Comparison of ENCODE assay signal across 9 cellular contexts in genomic region chr3:143433787-143434378, GRCh38.
DNase-seq lines count a peak whose midpoint lies in the region; ATAC-seq and TF ChIP-seq lines count a peak whose summit lies in the region.
"Had no signal": no experiment of that assay in that cellular context is flagged by ENCODE, and none has a peak within 500 bp of the region (broad histone marks: within the 10 kb centered on the region; RNA-seq: fewer than 3 reads in every experiment).

No MANE protein-coding gene starts in this region.

- BruUV-seq in MCF 10A (replicated peaks; lab: Mats Ljungman, UMichigan): no TSS peak

- no peak overlapping the region for H3K4me3 Mint-ChIP-seq in MCF 10A (ENCODE audit: unreplicated experiment)
- no peak overlapping the region for H3K4me3 Mint-ChIP-seq in effector memory CD8-positive, alpha-beta T cell

- H3K27me3 ChIP-seq in breast epithelium: no peaks in the 10 kb centered on the region

- H3K4me1 Mint-ChIP-seq in MCF 10A (ENCODE audit: insufficient read depth, unreplicated experiment): peaks cover 11% of the 10 kb centered on the region
- H3K4me1 Mint-ChIP-seq in effector memory CD8-positive, alpha-beta T cell (ENCODE audit: low read depth in 2 of 2): no peaks in the 10 kb centered on the region

- no peaks in the 10 kb centered on the region for H3K36me3 Mint-ChIP-seq in MCF 10A (ENCODE audit: insufficient read depth, unreplicated experiment)
- peaks cover 9% of the 10 kb centered on the region for H3K36me3 Mint-ChIP-seq in effector memory CD8-positive, alpha-beta T cell (ENCODE audit: insufficient read depth)

- ATAC-seq in effector memory CD8-positive, alpha-beta T cell (replicated peaks): no peak
- ATAC-seq in GM19452 (IDR thresholded peaks at IDR 0.05; ENCODE audit: unreplicated experiment): no peak

- TF ChIP-seq CTCF in MCF 10A (IDR thresholded peaks at IDR 0.05; ENCODE audit: unreplicated experiment) (peak; percentile 30), breast epithelium (IDR thresholded peaks at IDR 0.05) (no peak), epithelial cell of proximal tubule (conservative IDR thresholded peaks at IDR 0.05; ENCODE audit: low read depth, low read length) (peak; percentile 70)

- no peaks in the 10 kb centered on the region for H3K27me3 Mint-ChIP-seq in MCF 10A (ENCODE audit: insufficient read depth, unreplicated experiment)
- no peaks in the 10 kb centered on the region for H3K27me3 Mint-ChIP-seq in effector memory CD8-positive, alpha-beta T cell

- H3K9me3 ChIP-seq in breast epithelium: no peaks in the 10 kb centered on the region

- CTCF ChIA-PET in MCF 10A (lab: Yijun Ruan, JAX): interaction anchor here (0.9 to 2.0 kb wide), 6 partner anchors 9 to 298 kb away, joined by 3 to 8 read pairs (median 4); no protein-coding TSS in a partner anchor

- TF ChIP-seq POLR2A in breast epithelium (IDR thresholded peaks at IDR 0.05): no peak

- no peak overlapping the region for H3K27ac ChIP-seq in breast epithelium

- no peaks in the 10 kb centered on the region for H3K9me3 Mint-ChIP-seq in MCF 10A (ENCODE audit: unreplicated experiment)
- H3K9me3 Mint-ChIP-seq in effector memory CD8-positive, alpha-beta T cell: no peaks in the 10 kb centered on the region

- H3K4me1 ChIP-seq in breast epithelium: no peaks in the 10 kb centered on the region

- H3K36me3 ChIP-seq in breast epithelium: no peaks in the 10 kb centered on the region

- no peak overlapping the region for H3K27ac Mint-ChIP-seq in MCF 10A (ENCODE audit: low read depth, unreplicated experiment)
- no peak overlapping the region for H3K27ac Mint-ChIP-seq in effector memory CD8-positive, alpha-beta T cell

- H3K4me3 ChIP-seq in breast epithelium: no peak overlapping the region
- H3K4me3 ChIP-seq in epithelial cell of proximal tubule (ENCODE audit: low read depth, low read length): no peak overlapping the region

- intact Hi-C loops in MCF 10A (cut with micrococcal nuclease) (loop anchor here (5.0 to 10.0 kb wide), 2 partner anchors 208 to 299 kb away; no protein-coding TSS in a partner anchor), breast epithelium (cut with DNase I; ENCODE audit: low total_unique reads) (no loop called here)

- POLR2A ChIA-PET in MCF 10A (lab: Yijun Ruan, JAX): interaction anchor here (0.8 to 1.3 kb wide), 4 partner anchors 8 to 180 kb away, joined by 3 to 5 read pairs (median 3); no protein-coding TSS in a partner anchor

- peak; percentile 36 for DNase-seq in MCF 10A (ENCODE audit: unreplicated experiment)
- DNase-seq in breast epithelium (ENCODE audit: low spot score in 2 of 2): no peak
- DNase-seq in NAMALWA (ENCODE audit: low spot score): peak; percentile 58
- DNase-seq in epithelial cell of proximal tubule (ENCODE audit: low read depth): no peak
- peak; percentile 60 for DNase-seq in stimulated activated CD8-positive, alpha-beta memory T cell treated with anti-CD3 and anti-CD28 coated beads, Interleukin-4, amount 100 ng/mL, for 48 hours
- DNase-seq in effector memory CD8-positive, alpha-beta T cell: no peak
- DNase-seq in NCI-H345 treated with DMSO at 0.1 percent for 48 hours (lab: John Stamatoyannopoulos, UW; ENCODE audit: unreplicated experiment): no peak
- DNase-seq: NCI-H2227 treated with DMSO at 0.1 percent for 48 hours had no signal

Comparison
In these comparisons a context has a peak if more than half of its experiments do, and no peak if none do; other contexts are left out.
1. DNase-seq: peak in MCF 10A (single experiment), NAMALWA (single experiment) and stimulated activated CD8-positive, alpha-beta memory T cell treated with anti-CD3 and anti-CD28 coated beads, Interleukin-4, amount 100 ng/mL, for 48 hours (single experiment); none in breast epithelium (0 of 2), epithelial cell of proximal tubule (single experiment), effector memory CD8-positive, alpha-beta T cell (0 of 3) and NCI-H345 treated with DMSO at 0.1 percent for 48 hours (single experiment).
2. CTCF ChIP-seq: peak in MCF 10A (single experiment) and epithelial cell of proximal tubule (single experiment); none in breast epithelium (0 of 3).